Comparison of ENCODE assay signal across 25 cellular contexts in the genomic region with DNA sequence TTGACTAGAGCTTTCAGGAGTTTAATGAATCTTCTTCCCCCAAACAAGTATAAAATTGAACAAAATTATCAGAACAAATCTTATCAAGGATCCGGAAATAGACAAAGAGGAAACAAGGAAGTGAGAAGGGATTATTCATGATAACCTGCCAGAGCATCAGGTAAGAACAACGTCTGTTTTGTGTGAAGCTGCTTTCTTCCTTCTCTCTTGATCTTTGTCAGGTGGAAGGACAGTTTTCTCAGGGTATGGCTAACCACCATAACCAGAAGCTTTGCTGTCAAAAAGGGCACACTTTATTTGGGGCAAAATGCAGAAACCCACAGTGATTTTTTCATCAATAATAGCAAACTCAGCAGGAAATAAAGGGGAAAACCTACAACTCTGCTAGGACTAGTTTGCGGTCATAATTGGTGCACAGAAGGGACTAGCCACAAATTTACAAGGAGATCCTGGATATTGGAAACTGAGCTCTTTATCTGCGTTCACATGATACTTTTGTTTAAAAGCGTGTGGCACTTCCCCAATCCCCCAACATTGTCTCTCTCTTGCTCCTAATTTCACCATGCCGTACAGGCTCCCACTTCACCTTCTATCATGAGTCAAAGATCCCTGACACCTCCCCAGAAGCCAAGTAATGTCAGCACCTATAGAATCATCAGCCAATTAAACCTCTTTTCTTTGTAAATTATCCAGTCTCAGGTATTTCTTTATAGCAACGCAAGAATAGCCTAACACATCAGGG.
DNase-seq lines count a peak whose midpoint lies in the region; ATAC-seq, FAIRE-seq and TF ChIP-seq lines count a peak whose summit lies in the region.
"Had no signal": no experiment of that assay in that cellular context is flagged by ENCODE, and none has a peak within 500 bp of the region (broad histone marks: within the 10 kb centered on the region; RNA-seq: fewer than 3 reads in every experiment).

No MANE protein-coding gene starts in this region.

- peak overlapping the region; percentile 75 for H3K4me3 Mint-ChIP-seq in WTC11
- H3K4me3 Mint-ChIP-seq in type B pancreatic cell = peak overlapping the region; percentile 12
- H3K4me3 Mint-ChIP-seq: CD8-positive, alpha-beta T cell had no signal

- peaks cover 4% of the 10 kb centered on the region for H3K36me3 Mint-ChIP-seq in WTC11
- no peaks in the 10 kb centered on the region for H3K36me3 Mint-ChIP-seq in type B pancreatic cell
- H3K36me3 Mint-ChIP-seq: CD8-positive, alpha-beta T cell had no signal

- no peak overlapping the region for H3K27ac ChIP-seq in pancreas
- H3K27ac ChIP-seq: GM23248, SJSA1 had no signal

- no peak overlapping the region for H3K27ac Mint-ChIP-seq in WTC11
- H3K27ac Mint-ChIP-seq in type B pancreatic cell = peak overlapping the region; percentile 57
- H3K27ac Mint-ChIP-seq: CD8-positive, alpha-beta T cell had no signal

- POLR2A ChIA-PET in WTC11 (lab: Charles Lee) = no interaction called here

- 77 to 81% methylated on average over 7 of the region's 7 CpGs for WGBS in pancreas, 2 donors

- CTCF ChIA-PET in WTC11 (lab: Charles Lee) = no interaction called here

- ATAC-seq in WTC11 (no peak), pancreas (no peak)
- ATAC-seq: CD8-positive, alpha-beta T cell; Right ventricle myocardium inferior had no signal

- FAIRE-seq in pancreas (lab: Jason Lieb, UNC) = no peak
- FAIRE-seq: D721Med, GM12891 had no signal

- no peaks in the 10 kb centered on the region for H3K9me3 ChIP-seq in pancreas
- H3K9me3 ChIP-seq: SJSA1 had no signal

- no peak for TF ChIP-seq CTCF in WTC11 (IDR thresholded peaks at IDR 0.05)
- TF ChIP-seq CTCF in type B pancreatic cell (conservative IDR thresholded peaks at IDR 0.05) = no peak
- TF ChIP-seq CTCF in pancreas (IDR thresholded peaks at IDR 0.05) = no peak

- H3K4me1 Mint-ChIP-seq in WTC11 (peaks cover 28% of the 10 kb centered on the region), type B pancreatic cell (ENCODE audit: unreplicated experiment) (no peaks in the 10 kb centered on the region)

- H3K4me3 ChIP-seq in pancreas = no peak overlapping the region
- H3K4me3 ChIP-seq: GM23248, SJSA1 had no signal

- H3K9me3 Mint-ChIP-seq in WTC11 = peaks cover 9% of the 10 kb centered on the region
- no peaks in the 10 kb centered on the region for H3K9me3 Mint-ChIP-seq in type B pancreatic cell

- H3K4me1 ChIP-seq in pancreas = no peaks in the 10 kb centered on the region
- H3K4me1 ChIP-seq: SJSA1 had no signal

- no peaks in the 10 kb centered on the region for H3K27me3 Mint-ChIP-seq in WTC11 (ENCODE audit: low read depth)
- no peaks in the 10 kb centered on the region for H3K27me3 Mint-ChIP-seq in type B pancreatic cell

- H3K27me3 ChIP-seq in pancreas = no peaks in the 10 kb centered on the region
- H3K27me3 ChIP-seq: SJSA1 had no signal

- peak; percentile 18 for DNase-seq in DMS153 treated with DMSO at 0.1 percent for 48 hours (lab: John Stamatoyannopoulos, UW; ENCODE audit: unreplicated experiment)
- DNase-seq in DMS153 (lab: John Stamatoyannopoulos, UW) = no peak
- DNase-seq in HT-29 (ENCODE audit: low spot score) = peak; percentile 45
- no peak for DNase-seq in WTC11 (ENCODE audit: low spot score)
- no peak for DNase-seq in type B pancreatic cell (ENCODE audit: extremely low spot score, unreplicated experiment)
- no peak for DNase-seq in D341Med (ENCODE audit: low spot score)
- DNase-seq in dedifferentiated amniotic fluid mesenchymal stem cell (ENCODE audit: extremely low spot score) = no peak
- DNase-seq in pancreas = no peak
- DNase-seq: 8988T; AML-193; C1 segment of cervical spinal cord; CD8-positive, alpha-beta T cell; DND-41; GM23248; KBM-7; NCI-H1092; NCI-H1436; NCI-H1930; NCI-H226; NCI-H524 treated with DMSO at 0.1 percent for 48 hours; NCI-H82 had no signal

- H3K36me3 ChIP-seq in pancreas = no peaks in the 10 kb centered on the region
- H3K36me3 ChIP-seq: SJSA1 had no signal

- intact Hi-C loops in pancreas (cut with DNase I) = no loop called here

TF ChIP-seq in WTC11, 78 proteins besides CTCF, POLR2A, EP300 and RAD21 (continues in another document):
- TF ChIP-seq, protein P1, sequence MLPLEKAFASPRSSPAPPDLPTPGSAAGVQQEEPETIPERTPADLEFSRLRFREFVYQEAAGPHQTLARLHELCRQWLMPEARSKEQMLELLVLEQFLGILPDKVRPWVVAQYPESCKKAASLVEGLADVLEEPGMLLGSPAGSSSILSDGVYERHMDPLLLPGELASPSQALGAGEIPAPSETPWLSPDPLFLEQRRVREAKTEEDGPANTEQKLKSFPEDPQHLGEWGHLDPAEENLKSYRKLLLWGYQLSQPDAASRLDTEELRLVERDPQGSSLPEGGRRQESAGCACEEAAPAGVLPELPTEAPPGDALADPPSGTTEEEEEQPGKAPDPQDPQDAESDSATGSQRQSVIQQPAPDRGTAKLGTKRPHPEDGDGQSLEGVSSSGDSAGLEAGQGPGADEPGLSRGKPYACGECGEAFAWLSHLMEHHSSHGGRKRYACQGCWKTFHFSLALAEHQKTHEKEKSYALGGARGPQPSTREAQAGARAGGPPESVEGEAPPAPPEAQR (CRISPR knock-in tag; IDR thresholded peaks at IDR 0.05) = no peak
- TF ChIP-seq, protein P2, sequence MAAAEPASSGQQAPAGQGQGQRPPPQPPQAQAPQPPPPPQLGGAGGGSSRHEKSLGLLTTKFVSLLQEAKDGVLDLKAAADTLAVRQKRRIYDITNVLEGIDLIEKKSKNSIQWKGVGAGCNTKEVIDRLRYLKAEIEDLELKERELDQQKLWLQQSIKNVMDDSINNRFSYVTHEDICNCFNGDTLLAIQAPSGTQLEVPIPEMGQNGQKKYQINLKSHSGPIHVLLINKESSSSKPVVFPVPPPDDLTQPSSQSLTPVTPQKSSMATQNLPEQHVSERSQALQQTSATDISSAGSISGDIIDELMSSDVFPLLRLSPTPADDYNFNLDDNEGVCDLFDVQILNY (CRISPR knock-in tag; IDR thresholded peaks at IDR 0.05) = no peak
- TF ChIP-seq, protein P3, sequence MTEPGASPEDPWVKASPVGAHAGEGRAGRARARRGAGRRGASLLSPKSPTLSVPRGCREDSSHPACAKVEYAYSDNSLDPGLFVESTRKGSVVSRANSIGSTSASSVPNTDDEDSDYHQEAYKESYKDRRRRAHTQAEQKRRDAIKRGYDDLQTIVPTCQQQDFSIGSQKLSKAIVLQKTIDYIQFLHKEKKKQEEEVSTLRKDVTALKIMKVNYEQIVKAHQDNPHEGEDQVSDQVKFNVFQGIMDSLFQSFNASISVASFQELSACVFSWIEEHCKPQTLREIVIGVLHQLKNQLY (CRISPR knock-in tag; IDR thresholded peaks at IDR 0.05) = no peak
- TF ChIP-seq ETV6 (CRISPR knock-in tag; IDR thresholded peaks at IDR 0.05) (no peak), MYBL2 (CRISPR knock-in tag; IDR thresholded peaks at IDR 0.05) (no peak), TCF7 (CRISPR knock-in tag; IDR thresholded peaks at IDR 0.05; ENCODE audit: low read depth) (no peak), ZNF317 (CRISPR knock-in tag; IDR thresholded peaks at IDR 0.05; ENCODE audit: borderline replicate concordance, low read depth) (no peak), ZNF121 (CRISPR knock-in tag; IDR thresholded peaks at IDR 0.05) (no peak), CBFB (CRISPR knock-in tag; IDR thresholded peaks at IDR 0.05; ENCODE audit: low read depth) (no peak)
- TF ChIP-seq, protein P4, sequence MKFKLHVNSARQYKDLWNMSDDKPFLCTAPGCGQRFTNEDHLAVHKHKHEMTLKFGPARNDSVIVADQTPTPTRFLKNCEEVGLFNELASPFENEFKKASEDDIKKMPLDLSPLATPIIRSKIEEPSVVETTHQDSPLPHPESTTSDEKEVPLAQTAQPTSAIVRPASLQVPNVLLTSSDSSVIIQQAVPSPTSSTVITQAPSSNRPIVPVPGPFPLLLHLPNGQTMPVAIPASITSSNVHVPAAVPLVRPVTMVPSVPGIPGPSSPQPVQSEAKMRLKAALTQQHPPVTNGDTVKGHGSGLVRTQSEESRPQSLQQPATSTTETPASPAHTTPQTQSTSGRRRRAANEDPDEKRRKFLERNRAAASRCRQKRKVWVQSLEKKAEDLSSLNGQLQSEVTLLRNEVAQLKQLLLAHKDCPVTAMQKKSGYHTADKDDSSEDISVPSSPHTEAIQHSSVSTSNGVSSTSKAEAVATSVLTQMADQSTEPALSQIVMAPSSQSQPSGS (CRISPR knock-in tag; IDR thresholded peaks at IDR 0.05; ENCODE audit: borderline replicate concordance, low read depth) = no peak
- TF ChIP-seq, protein P5, sequence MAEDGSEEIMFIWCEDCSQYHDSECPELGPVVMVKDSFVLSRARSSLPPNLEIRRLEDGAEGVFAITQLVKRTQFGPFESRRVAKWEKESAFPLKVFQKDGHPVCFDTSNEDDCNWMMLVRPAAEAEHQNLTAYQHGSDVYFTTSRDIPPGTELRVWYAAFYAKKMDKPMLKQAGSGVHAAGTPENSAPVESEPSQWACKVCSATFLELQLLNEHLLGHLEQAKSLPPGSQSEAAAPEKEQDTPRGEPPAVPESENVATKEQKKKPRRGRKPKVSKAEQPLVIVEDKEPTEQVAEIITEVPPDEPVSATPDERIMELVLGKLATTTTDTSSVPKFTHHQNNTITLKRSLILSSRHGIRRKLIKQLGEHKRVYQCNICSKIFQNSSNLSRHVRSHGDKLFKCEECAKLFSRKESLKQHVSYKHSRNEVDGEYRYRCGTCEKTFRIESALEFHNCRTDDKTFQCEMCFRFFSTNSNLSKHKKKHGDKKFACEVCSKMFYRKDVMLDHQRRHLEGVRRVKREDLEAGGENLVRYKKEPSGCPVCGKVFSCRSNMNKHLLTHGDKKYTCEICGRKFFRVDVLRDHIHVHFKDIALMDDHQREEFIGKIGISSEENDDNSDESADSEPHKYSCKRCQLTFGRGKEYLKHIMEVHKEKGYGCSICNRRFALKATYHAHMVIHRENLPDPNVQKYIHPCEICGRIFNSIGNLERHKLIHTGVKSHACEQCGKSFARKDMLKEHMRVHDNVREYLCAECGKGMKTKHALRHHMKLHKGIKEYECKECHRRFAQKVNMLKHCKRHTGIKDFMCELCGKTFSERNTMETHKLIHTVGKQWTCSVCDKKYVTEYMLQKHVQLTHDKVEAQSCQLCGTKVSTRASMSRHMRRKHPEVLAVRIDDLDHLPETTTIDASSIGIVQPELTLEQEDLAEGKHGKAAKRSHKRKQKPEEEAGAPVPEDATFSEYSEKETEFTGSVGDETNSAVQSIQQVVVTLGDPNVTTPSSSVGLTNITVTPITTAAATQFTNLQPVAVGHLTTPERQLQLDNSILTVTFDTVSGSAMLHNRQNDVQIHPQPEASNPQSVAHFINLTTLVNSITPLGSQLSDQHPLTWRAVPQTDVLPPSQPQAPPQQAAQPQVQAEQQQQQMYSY (CRISPR knock-in tag; IDR thresholded peaks at IDR 0.05) = no peak

Comparison
In these comparisons a context has a peak if more than half of its experiments do, and no peak if none do; other contexts are left out.
1. DNase-seq: peak in DMS153 treated with DMSO at 0.1 percent for 48 hours (single experiment) and HT-29 (single experiment); none in DMS153 (single experiment), WTC11 (single experiment), type B pancreatic cell (single experiment), D341Med (single experiment), dedifferentiated amniotic fluid mesenchymal stem cell (single experiment) and pancreas (0 of 6).